Comparison of ENCODE assay signal across 27 cellular contexts in the genomic region with DNA sequence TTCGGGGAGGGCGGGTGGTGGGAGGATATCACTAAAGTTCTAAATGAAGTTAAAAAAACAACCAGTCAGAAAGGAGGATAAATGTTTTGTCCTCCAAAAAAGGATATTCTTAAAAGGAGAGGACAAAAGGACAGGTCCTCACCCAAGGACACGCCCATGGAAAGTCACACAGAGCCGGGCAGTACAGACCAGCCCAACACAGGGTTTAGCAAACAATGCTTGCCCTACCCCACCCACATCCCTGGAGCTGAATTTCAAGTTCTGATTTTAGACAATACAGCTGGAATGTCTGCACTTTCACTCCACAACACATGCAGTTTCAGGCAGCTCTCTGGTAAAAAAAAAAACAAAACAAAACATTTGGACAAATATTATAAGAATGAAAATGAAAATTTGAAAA.
DNase-seq lines count a peak whose midpoint lies in the region; TF ChIP-seq lines count a peak whose summit lies in the region.
"Had no signal": no experiment of that assay in that cellular context is flagged by ENCODE, and none has a peak within 500 bp of the region (broad histone marks: within the 10 kb centered on the region; RNA-seq: fewer than 3 reads in every experiment).

No MANE protein-coding gene starts in this region.

- no peak overlapping the region for H2BK120ac ChIP-seq in trophoblast cell (ENCODE audit: insufficient read depth, low read length, poor library complexity)

- H3K23ac ChIP-seq in trophoblast cell (ENCODE audit: low read length): no peak overlapping the region

- H4K8ac ChIP-seq in trophoblast cell (ENCODE audit: low read depth, low read length): peak overlapping the region; percentile 65

- H3K4me2 ChIP-seq in PC-9 (peak overlapping the region; percentile 46), hepatocyte (no peak overlapping the region), trophoblast cell (ENCODE audit: low read length) (no peak overlapping the region), smooth muscle cell (no peak overlapping the region)

- POLR2A ChIA-PET in Caco-2 (lab: Charles Lee) (no interaction called here), PC-9 (lab: Charles Lee; ENCODE audit: unreplicated experiment) (interaction anchor here (0.6 to 0.7 kb wide), 2 partner anchors 20 to 177 kb away, joined by 3 to 10 read pairs; no protein-coding TSS in a partner anchor)

- no peak overlapping the region for H3K27ac Mint-ChIP-seq in Caco-2 (ENCODE audit: unreplicated experiment)
- H3K27ac Mint-ChIP-seq: activated naive CD4-positive, alpha-beta T cell treated with anti-CD3 and anti-CD28 coated beads, Interleukin-2, amount 50 U/mL, for 24 hours; activated T-helper 1 cell treated with anti-CD3 and anti-CD28 coated beads, Interleukin-12 subunit alpha, Interleukin-12 subunit beta, Interleukin-2, Interleukin-4 antibody, amounts not matched to agents 30 ng/mL and 10 ng/mL and 1 ng/mL, durations not matched to agents 14 hours and 24 hours and 36 hours had no signal

- no peaks in the 10 kb centered on the region for H3K9me3 Mint-ChIP-seq in Caco-2 (ENCODE audit: unreplicated experiment)
- H3K9me3 Mint-ChIP-seq: activated naive CD4-positive, alpha-beta T cell treated with anti-CD3 and anti-CD28 coated beads, Interleukin-2, amount 50 U/mL, for 24 hours; activated T-helper 1 cell treated with anti-CD3 and anti-CD28 coated beads, Interleukin-12 subunit alpha, Interleukin-12 subunit beta, Interleukin-2, Interleukin-4 antibody, amounts not matched to agents 30 ng/mL and 10 ng/mL and 1 ng/mL, durations not matched to agents 14 hours and 24 hours and 36 hours; natural killer cell had no signal

- H3K27ac ChIP-seq in PC-9: peak overlapping the region; percentile 71
- peak overlapping the region; percentile 5 for H3K27ac ChIP-seq in hepatocyte
- H3K27ac ChIP-seq in trophoblast cell (ENCODE audit: low read depth, low read length): no peak overlapping the region
- H3K27ac ChIP-seq in smooth muscle cell (ENCODE audit: low read depth): no peak overlapping the region
- H3K27ac ChIP-seq in coronary artery: no peak overlapping the region
- H3K27ac ChIP-seq: ascending aorta, foreskin keratinocyte, HL-60, testis had no signal

- H2AFZ ChIP-seq in PC-9 (no peak overlapping the region), hepatocyte (no peak overlapping the region), trophoblast cell (ENCODE audit: insufficient read depth, low read length, poor library complexity) (no peak overlapping the region), smooth muscle cell (ENCODE audit: low read depth) (no peak overlapping the region)

- H3K4me1 ChIP-seq in Caco-2 (peaks cover 12% of the 10 kb centered on the region), PC-9 (replicated peaks; ENCODE audit: insufficient read depth) (peaks cover 16% of the 10 kb centered on the region), hepatocyte (ENCODE audit: insufficient read depth) (no peaks in the 10 kb centered on the region), trophoblast cell (ENCODE audit: control insufficient read depth in 1 of 2, insufficient read depth in 2 of 2, low read length in 2 of 2) (peaks cover 4 to 5% of the 10 kb centered on the region in 2 experiments), smooth muscle cell (ENCODE audit: low read depth) (no peaks in the 10 kb centered on the region)
- H3K4me1 ChIP-seq: ascending aorta, foreskin keratinocyte, testis had no signal

- H2BK12ac ChIP-seq in trophoblast cell (ENCODE audit: low read length): peak overlapping the region; percentile 64

- no peaks in the 10 kb centered on the region for H3K36me3 ChIP-seq in Caco-2 (ENCODE audit: control insufficient read depth, insufficient read depth, low read length)
- H3K36me3 ChIP-seq in PC-9 (ENCODE audit: low read depth): no peaks in the 10 kb centered on the region
- no peaks in the 10 kb centered on the region for H3K36me3 ChIP-seq in hepatocyte (replicated peaks; ENCODE audit: insufficient read depth, low read depth)
- H3K36me3 ChIP-seq in trophoblast cell (ENCODE audit: control insufficient read depth in 1 of 2, insufficient read depth in 2 of 2, low read length in 2 of 2): no peaks in the 10 kb centered on the region
- H3K36me3 ChIP-seq in smooth muscle cell (ENCODE audit: low read depth): no peaks in the 10 kb centered on the region
- H3K36me3 ChIP-seq: ascending aorta had no signal

- no peak overlapping the region for H3K4me3 Mint-ChIP-seq in Caco-2 (ENCODE audit: unreplicated experiment)
- H3K4me3 Mint-ChIP-seq: activated naive CD4-positive, alpha-beta T cell treated with anti-CD3 and anti-CD28 coated beads, Interleukin-2, amount 50 U/mL, for 24 hours; activated T-helper 1 cell treated with anti-CD3 and anti-CD28 coated beads, Interleukin-12 subunit alpha, Interleukin-12 subunit beta, Interleukin-2, Interleukin-4 antibody, amounts not matched to agents 30 ng/mL and 10 ng/mL and 1 ng/mL, durations not matched to agents 14 hours and 24 hours and 36 hours; natural killer cell had no signal

- peak overlapping the region; percentile 55 for H4K91ac ChIP-seq in trophoblast cell (ENCODE audit: low read depth, low read length)

- H3K79me2 ChIP-seq in PC-9 (ENCODE audit: low read depth) (no peaks in the 10 kb centered on the region), hepatocyte (no peaks in the 10 kb centered on the region), trophoblast cell (ENCODE audit: control insufficient read depth, insufficient read depth, low read length, poor library complexity) (no peaks in the 10 kb centered on the region), smooth muscle cell (ENCODE audit: low read depth) (no peaks in the 10 kb centered on the region)

- CTCF ChIA-PET in Caco-2 (lab: Charles Lee) (no interaction called here), PC-9 (lab: Charles Lee) (interaction anchor here (0.6 to 1.0 kb wide), 3 partner anchors 65 to 68 kb away, joined by 3 to 6 read pairs (median 4); partner anchors contain the start of gene SLC9A4)

- H2BK5ac ChIP-seq in trophoblast cell (ENCODE audit: low read depth, low read length, poor library complexity): no peak overlapping the region

- no peak overlapping the region for H3K4me3 ChIP-seq in Caco-2 (ENCODE audit: low read depth, low read length)
- H3K4me3 ChIP-seq in PC-9: no peak overlapping the region
- H3K4me3 ChIP-seq in hepatocyte: no peak overlapping the region
- H3K4me3 ChIP-seq in trophoblast cell (ENCODE audit: low read depth, low read length): no peak overlapping the region
- H3K4me3 ChIP-seq in smooth muscle cell: no peak overlapping the region
- no peak overlapping the region for H3K4me3 ChIP-seq in coronary artery
- H3K4me3 ChIP-seq: ascending aorta, testis had no signal

- H4K20me1 ChIP-seq in PC-9 (ENCODE audit: insufficient read depth): no peaks in the 10 kb centered on the region
- no peaks in the 10 kb centered on the region for H4K20me1 ChIP-seq in hepatocyte (ENCODE audit: insufficient read depth, poor library complexity, severe bottlenecking)
- no peaks in the 10 kb centered on the region for H4K20me1 ChIP-seq in smooth muscle cell (ENCODE audit: low read depth)

- H4K12ac ChIP-seq in trophoblast cell (ENCODE audit: low read depth, low read length): no peak overlapping the region

- TF ChIP-seq CTCF in Caco-2 (IDR thresholded peaks at IDR 0.05; ENCODE audit: insufficient read depth in 1 of 2, low read depth in 1 of 2, low read length in 1 of 2, severe bottlenecking in 1 of 2, unreplicated experiment in 1 of 2) (no peak), PC-9 (conservative IDR thresholded peaks at IDR 0.05) (no peak), hepatocyte (IDR thresholded peaks at IDR 0.05; ENCODE audit: poor library complexity) (no peak), smooth muscle cell (IDR thresholded peaks at IDR 0.05; ENCODE audit: borderline replicate concordance, insufficient read depth, poor library complexity, severe bottlenecking) (no peak), coronary artery (IDR thresholded peaks at IDR 0.05) (no peak)

- DNase-seq in Caco-2 (peak; percentile 49 to 59), PC-9 (peak; percentile 74 to 77), hepatocyte (ENCODE audit: low spot score) (peak; percentile 28), trophoblast cell (peak; percentile 24 to 64), smooth muscle cell (lab: John Stamatoyannopoulos, UW; ENCODE audit: unreplicated experiment) (no peak), NCI-H1436 (lab: John Stamatoyannopoulos, UW) (no peak), 8988T (no peak), coronary artery (ENCODE audit: low spot score) (no peak)
- DNase-seq: activated CD4-positive, alpha-beta T cell treated with anti-CD3 and anti-CD28 coated beads, Interleukin-2, amount 50 U/mL, for 4 hours; activated CD4-positive, CD25-positive, alpha-beta regulatory T cell; C1 segment of cervical spinal cord; EL; foreskin keratinocyte; islet precursor cell; mesenchymal stem cell; natural killer cell; NCI-H1092 treated with DMSO at 0.1 percent for 48 hours; NCI-H2029 treated with DMSO at 0.1 percent for 48 hours; NCI-H2227 treated with DMSO at 0.1 percent for 48 hours; NCI-H69; stimulated activated CD4-positive, alpha-beta T cell treated with anti-CD3 and anti-CD28 coated beads, Interleukin-4, amount 100 ng/mL, for 4 hours; stimulated activated naive CD4-positive, alpha-beta T cell; testis had no signal

- H2AK5ac ChIP-seq in trophoblast cell (ENCODE audit: low read length): no peak overlapping the region

- intact Hi-C loops in Caco-2 (cut with micrococcal nuclease; ENCODE audit: unreplicated experiment): no loop called here
- intact Hi-C loops in PC-9 (cut with micrococcal nuclease; ENCODE audit: unreplicated experiment): loop anchor here (1.0 to 5.0 kb wide), 4 partner anchors 34 to 68 kb away; partner anchors contain the start of gene SLC9A4

- WGBS in hepatocyte (ENCODE audit: low lambda C conversion rate, missing lambda C conversion rate): 44% methylated on average over 4 of the region's 4 CpGs
- no CpG with 5 or more reads among the region's 4 CpGs for WGBS in trophoblast cell (ENCODE audit: extremely low coverage, insufficient coverage, insufficient read length)
- WGBS in smooth muscle cell (ENCODE audit: low lambda C conversion rate): 53% methylated on average over 4 of the region's 4 CpGs

- H3F3A ChIP-seq in PC-9 (ENCODE audit: insufficient read depth, low read depth): peaks cover 6% of the 10 kb centered on the region; the same call in 1 of the 2 replicates
- no peaks in the 10 kb centered on the region for H3F3A ChIP-seq in smooth muscle cell (ENCODE audit: low read depth)

- no peaks in the 10 kb centered on the region for H3K36me3 Mint-ChIP-seq in Caco-2 (ENCODE audit: insufficient read depth, unreplicated experiment)
- H3K36me3 Mint-ChIP-seq: activated naive CD4-positive, alpha-beta T cell treated with anti-CD3 and anti-CD28 coated beads, Interleukin-2, amount 50 U/mL, for 24 hours; natural killer cell had no signal

- H3K18ac ChIP-seq in trophoblast cell (ENCODE audit: low read length): no peak overlapping the region

- H3K4me1 Mint-ChIP-seq in Caco-2 (ENCODE audit: low read depth, unreplicated experiment): no peaks in the 10 kb centered on the region
- H3K4me1 Mint-ChIP-seq: activated naive CD4-positive, alpha-beta T cell treated with anti-CD3 and anti-CD28 coated beads, Interleukin-2, amount 50 U/mL, for 24 hours had no signal

- H3K9me2 ChIP-seq in PC-9 (ENCODE audit: insufficient read depth): no peaks in the 10 kb centered on the region
- H3K9me2 ChIP-seq in hepatocyte (replicated peaks; ENCODE audit: insufficient read depth): no peaks in the 10 kb centered on the region

- no peaks in the 10 kb centered on the region for H3K27me3 ChIP-seq in Caco-2 (replicated peaks; ENCODE audit: control insufficient read depth, insufficient read depth, low read length)
- no peaks in the 10 kb centered on the region for H3K27me3 ChIP-seq in PC-9 (ENCODE audit: insufficient read depth, low read depth)
- H3K27me3 ChIP-seq in hepatocyte: no peaks in the 10 kb centered on the region
- no peaks in the 10 kb centered on the region for H3K27me3 ChIP-seq in trophoblast cell (ENCODE audit: insufficient read depth, low read length)
- no peaks in the 10 kb centered on the region for H3K27me3 ChIP-seq in smooth muscle cell (ENCODE audit: low read depth)
- H3K27me3 ChIP-seq: ascending aorta, testis had no signal

- H3K14ac ChIP-seq in trophoblast cell (ENCODE audit: low read length): no peak overlapping the region

- BruUV-seq in Caco-2 (replicated peaks; lab: Mats Ljungman, UMichigan): no TSS peak
- no TSS peak for BruUV-seq in PC-9 (replicated peaks; lab: Mats Ljungman, UMichigan)

- H3K9me3 ChIP-seq in Caco-2 (no peaks in the 10 kb centered on the region), PC-9 (ENCODE audit: insufficient read depth, low read depth) (no peaks in the 10 kb centered on the region; the same call in 1 of the 2 replicates), hepatocyte (ENCODE audit: low read depth) (no peaks in the 10 kb centered on the region), trophoblast cell (ENCODE audit: insufficient read depth, low read depth, low read length) (no peaks in the 10 kb centered on the region), smooth muscle cell (replicated peaks; ENCODE audit: low read depth) (no peaks in the 10 kb centered on the region)
- H3K9me3 ChIP-seq: ascending aorta, testis had no signal

- H3K27me3 Mint-ChIP-seq in Caco-2 (ENCODE audit: insufficient read depth, unreplicated experiment): no peaks in the 10 kb centered on the region

- H3K4ac ChIP-seq in trophoblast cell (ENCODE audit: low read depth, low read length): no peak overlapping the region

- H3K9ac ChIP-seq in trophoblast cell (ENCODE audit: low read length) (no peak overlapping the region), smooth muscle cell (ENCODE audit: low read depth) (no peak overlapping the region)

- H3K79me1 ChIP-seq in trophoblast cell (ENCODE audit: low read length): no peaks in the 10 kb centered on the region

Comparison
In these comparisons a context has a peak if more than half of its experiments do, and no peak if none do; other contexts are left out.
1. DNase-seq: peak in Caco-2 (2 of 2), PC-9 (2 of 2), hepatocyte (single experiment) and trophoblast cell (2 of 2); none in smooth muscle cell (single experiment), NCI-H1436 (single experiment), 8988T (single experiment) and coronary artery (single experiment).
2. H3K27ac ChIP-seq: peak in PC-9 (single experiment) and hepatocyte (single experiment); none in trophoblast cell (single experiment), smooth muscle cell (single experiment) and coronary artery (0 of 2).